Comparison of ENCODE assay signal across 24 cellular contexts in genomic region chr1:223221686-223222085, GRCh38.
DNase-seq lines count a peak whose midpoint lies in the region; ATAC-seq, FAIRE-seq and TF ChIP-seq lines count a peak whose summit lies in the region.
"Had no signal": no experiment of that assay in that cellular context is flagged by ENCODE, and none has a peak within 500 bp of the region (broad histone marks: within the 10 kb centered on the region; RNA-seq: fewer than 3 reads in every experiment).

No MANE protein-coding gene starts in this region.

- peaks cover 0 to 13% of the 10 kb centered on the region in 2 donors for H3K9me3 ChIP-seq in right atrium auricular region
- H3K9me3 ChIP-seq: HAP-1, SJCRH30 had no signal

- no peaks in the 10 kb centered on the region for H3K4me1 Mint-ChIP-seq in osteocyte (ENCODE audit: unreplicated experiment)
- H3K4me1 Mint-ChIP-seq: GM23338 had no signal

- TF ChIP-seq CTCF in right atrium auricular region (IDR thresholded peaks at IDR 0.05) (no peak), osteocyte (IDR thresholded peaks at IDR 0.05) (no peak), D721Med (IDR thresholded peaks at IDR 0.05; ENCODE audit: insufficient read depth, missing control alignments) (no peak)

- H3K4me1 ChIP-seq in right atrium auricular region = peaks cover 0 to 6% of the 10 kb centered on the region in 2 donors
- H3K4me1 ChIP-seq: BLaER1, HAP-1, SJCRH30 had no signal

- intact Hi-C loops in Right ventricle myocardium inferior (cut with DNase I) = no loop called here

- no peaks in the 10 kb centered on the region for H3K27me3 ChIP-seq in right atrium auricular region
- H3K27me3 ChIP-seq: BLaER1, SJCRH30 had no signal

- H3K4me3 Mint-ChIP-seq in osteocyte (ENCODE audit: unreplicated experiment) = no peak overlapping the region
- H3K4me3 Mint-ChIP-seq: CD4-positive, CD25-positive, alpha-beta regulatory T cell; GM23338; HFFc6 had no signal

- ATAC-seq in Right ventricle myocardium inferior = peak; percentile 20
- ATAC-seq: GM23338, HepG2, PC-3 had no signal

- no peaks in the 10 kb centered on the region for H3K36me3 Mint-ChIP-seq in osteocyte (ENCODE audit: unreplicated experiment)

- no peak overlapping the region for H3K4me3 ChIP-seq in right atrium auricular region
- H3K4me3 ChIP-seq: BLaER1, GM23338, HAP-1, SJCRH30 had no signal

- no peaks in the 10 kb centered on the region for H3K36me3 ChIP-seq in right atrium auricular region
- H3K36me3 ChIP-seq: BLaER1, HAP-1, SJCRH30 had no signal

- peaks cover 12% of the 10 kb centered on the region for H3K9me3 Mint-ChIP-seq in osteocyte (ENCODE audit: unreplicated experiment)

- FAIRE-seq in D721Med (lab: Jason Lieb, UNC) = no peak
- FAIRE-seq: A204.1, G401.6, HepG2 had no signal

- H3K27me3 Mint-ChIP-seq in osteocyte (ENCODE audit: unreplicated experiment) = no peaks in the 10 kb centered on the region

- H3K27ac ChIP-seq in right atrium auricular region = no peak overlapping the region
- H3K27ac ChIP-seq: BLaER1, SJCRH30 had no signal

- no peak overlapping the region for H3K27ac Mint-ChIP-seq in osteocyte (ENCODE audit: unreplicated experiment)
- H3K27ac Mint-ChIP-seq: CD4-positive, CD25-positive, alpha-beta regulatory T cell; GM23338; HFFc6 had no signal

- DNase-seq in Right ventricle myocardium inferior (ENCODE audit: missing footprints) (no peak), right atrium auricular region (ENCODE audit: low spot score) (no peak), ecto neural progenitor cell (ENCODE audit: low spot score) (peak; percentile 22), osteocyte (ENCODE audit: extremely low spot score, unreplicated experiment) (peak; percentile 44), D721Med (ENCODE audit: insufficient read length, low spot score) (no peak), NCI-H1105 (lab: John Stamatoyannopoulos, UW) (no peak), epidermal melanocyte (ENCODE audit: insufficient read length, low spot score) (no peak)
- DNase-seq: CD4-positive, CD25-positive, alpha-beta regulatory T cell; DMS53; HFFc6; Kasumi-1; MV-4-11; NCI-H2029; NCI-H446; NCI-H524 treated with DMSO at 0.1 percent for 48 hours; NCI-H774; PC-3; SJCRH30 had no signal

Comparison
In these comparisons a context has a peak if more than half of its experiments do, and no peak if none do; other contexts are left out.
1. DNase-seq: peak in ecto neural progenitor cell (single experiment) and osteocyte (single experiment); none in Right ventricle myocardium inferior (single experiment), right atrium auricular region (single experiment), D721Med (single experiment), NCI-H1105 (single experiment) and epidermal melanocyte (single experiment).